Comparison of ENCODE assay signal across 26 cellular contexts in the genomic region with DNA sequence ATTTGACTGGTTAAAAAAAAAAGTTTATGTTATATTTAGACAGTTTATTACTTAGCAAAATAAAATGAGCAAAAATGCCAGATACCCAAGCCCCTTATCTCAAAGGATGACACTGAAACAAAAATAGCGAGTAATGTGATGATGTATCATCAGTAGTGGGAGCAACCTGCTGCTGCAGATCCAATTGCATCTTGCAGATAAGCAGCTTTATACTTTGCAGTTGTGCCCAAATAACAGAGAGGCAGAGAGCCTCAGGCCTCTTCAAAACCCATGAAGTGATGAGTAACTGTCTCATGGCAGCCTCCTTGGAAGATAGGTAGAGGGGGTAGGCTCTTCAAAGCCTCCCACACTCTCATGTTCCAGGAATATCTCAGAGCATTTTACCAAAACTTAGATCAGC.
"Had no signal": no experiment of that assay in that cellular context is flagged by ENCODE, and none has a peak within 500 bp of the region (broad histone marks: within the 10 kb centered on the region; RNA-seq: fewer than 3 reads in every experiment).

No MANE protein-coding gene starts in this region.

- H3K4me1 ChIP-seq: colonic mucosa, esophagus squamous epithelium, gastroesophageal sphincter, heart right ventricle had no signal

- H3K36me3 Mint-ChIP-seq: activated CD4-positive, alpha-beta memory T cell treated with anti-CD3 and anti-CD28 coated beads for 36 hours; activated CD8-positive, alpha-beta memory T cell treated with anti-CD3 and anti-CD28 coated beads, Interleukin-2, amount 10 ng/mL, durations not matched to agents 7 days and 5 days; activated naive CD4-positive, alpha-beta T cell treated with anti-CD3 and anti-CD28 coated beads, Interleukin-2, amount 10 ng/mL, durations not matched to agents 7 days and 5 days; activated naive CD4-positive, alpha-beta T cell treated with anti-CD3 and anti-CD28 coated beads, Interleukin-2, amount 50 U/mL, for 72 hours; activated naive CD8-positive, alpha-beta T cell treated with anti-CD3 and anti-CD28 coated beads, Interleukin-2, amount 10 ng/mL, durations not matched to agents 7 days and 5 days had no signal

- H3K36me3 ChIP-seq: colonic mucosa, esophagus squamous epithelium, gastroesophageal sphincter, heart right ventricle, WERI-Rb-1 had no signal

- H3K27ac ChIP-seq: colonic mucosa, epithelial cell of prostate, esophagus squamous epithelium, gastroesophageal sphincter, heart right ventricle, WERI-Rb-1 had no signal

- H3K4me3 Mint-ChIP-seq: activated B cell treated with CpG ODN at 0.5 μM for 24 hours; activated CD4-positive, alpha-beta memory T cell treated with anti-CD3 and anti-CD28 coated beads for 36 hours; activated CD4-positive, alpha-beta T cell treated with anti-CD3 and anti-CD28 coated beads, Interleukin-2, amount 10 ng/mL, durations not matched to agents 24 days and 14 days; activated CD8-positive, alpha-beta memory T cell treated with anti-CD3 and anti-CD28 coated beads, Interleukin-2, amount 10 ng/mL, durations not matched to agents 7 days and 5 days; activated CD8-positive, alpha-beta T cell treated with anti-CD3 and anti-CD28 coated beads, Interleukin-2, amount 10 ng/mL, durations not matched to agents 7 days and 5 days; activated naive CD4-positive, alpha-beta T cell treated with anti-CD3 and anti-CD28 coated beads, Interleukin-2, amount 10 ng/mL, durations not matched to agents 7 days and 5 days; activated naive CD8-positive, alpha-beta T cell treated with anti-CD3 and anti-CD28 coated beads, Interleukin-2, amount 10 ng/mL, durations not matched to agents 7 days and 5 days had no signal

- H3K27me3 ChIP-seq: colonic mucosa, esophagus squamous epithelium, gastroesophageal sphincter, heart right ventricle had no signal

- H3K27me3 Mint-ChIP-seq: activated B cell treated with CpG ODN at 0.5 μM for 24 hours; activated CD4-positive, alpha-beta memory T cell treated with anti-CD3 and anti-CD28 coated beads for 36 hours; activated CD4-positive, alpha-beta T cell treated with anti-CD3 and anti-CD28 coated beads, Interleukin-2, amount 10 ng/mL, durations not matched to agents 24 days and 14 days; activated CD8-positive, alpha-beta memory T cell treated with anti-CD3 and anti-CD28 coated beads, Interleukin-2, amount 10 ng/mL, durations not matched to agents 7 days and 5 days; activated naive CD4-positive, alpha-beta T cell treated with anti-CD3 and anti-CD28 coated beads, Interleukin-2, amount 10 ng/mL, durations not matched to agents 7 days and 5 days; activated naive CD8-positive, alpha-beta T cell treated with anti-CD3 and anti-CD28 coated beads, Interleukin-2, amount 10 ng/mL, durations not matched to agents 7 days and 5 days had no signal

- H3K9me3 Mint-ChIP-seq: activated CD4-positive, alpha-beta T cell treated with anti-CD3 and anti-CD28 coated beads, Interleukin-2, amount 10 ng/mL, durations not matched to agents 24 days and 14 days had no signal

- ATAC-seq: activated CD4-positive, CD25-positive, alpha-beta regulatory T cell treated with anti-CD3 and anti-CD28 coated beads, Interleukin-2, amount 50 U/mL, for 24 hours; activated CD8-positive, alpha-beta memory T cell treated with anti-CD3 and anti-CD28 coated beads, Interleukin-2, amount 10 ng/mL, durations not matched to agents 7 days and 5 days; activated CD8-positive, alpha-beta T cell treated with anti-CD3 and anti-CD28 coated beads, Interleukin-2, amount 10 ng/mL, durations not matched to agents 7 days and 5 days; activated naive CD4-positive, alpha-beta T cell treated with anti-CD3 and anti-CD28 coated beads, Interleukin-2, amount 50 U/mL, for 72 hours; gastroesophageal sphincter; heart right ventricle had no signal

- H3K4me3 ChIP-seq: colonic mucosa, esophagus squamous epithelium, gastroesophageal sphincter, heart right ventricle had no signal

- H3K27ac Mint-ChIP-seq: activated B cell treated with CpG ODN at 0.5 μM for 24 hours; activated CD4-positive, alpha-beta memory T cell treated with anti-CD3 and anti-CD28 coated beads for 36 hours; activated CD4-positive, alpha-beta T cell treated with anti-CD3 and anti-CD28 coated beads, Interleukin-2, amount 10 ng/mL, durations not matched to agents 24 days and 14 days; activated CD8-positive, alpha-beta memory T cell treated with anti-CD3 and anti-CD28 coated beads, Interleukin-2, amount 10 ng/mL, durations not matched to agents 7 days and 5 days; activated CD8-positive, alpha-beta T cell treated with anti-CD3 and anti-CD28 coated beads, Interleukin-2, amount 10 ng/mL, durations not matched to agents 7 days and 5 days; activated naive CD4-positive, alpha-beta T cell treated with anti-CD3 and anti-CD28 coated beads, Interleukin-2, amount 10 ng/mL, durations not matched to agents 7 days and 5 days; activated naive CD4-positive, alpha-beta T cell treated with anti-CD3 and anti-CD28 coated beads, Interleukin-2, amount 50 U/mL, for 72 hours; activated naive CD8-positive, alpha-beta T cell treated with anti-CD3 and anti-CD28 coated beads, Interleukin-2, amount 10 ng/mL, durations not matched to agents 7 days and 5 days had no signal

- H3K9me3 ChIP-seq: colonic mucosa had no signal

- H3K4me1 Mint-ChIP-seq: activated B cell treated with CpG ODN at 0.5 μM for 24 hours; activated CD4-positive, alpha-beta T cell treated with anti-CD3 and anti-CD28 coated beads, Interleukin-2, amount 10 ng/mL, durations not matched to agents 24 days and 14 days; activated CD8-positive, alpha-beta memory T cell treated with anti-CD3 and anti-CD28 coated beads, Interleukin-2, amount 10 ng/mL, durations not matched to agents 7 days and 5 days; activated naive CD4-positive, alpha-beta T cell treated with anti-CD3 and anti-CD28 coated beads, Interleukin-2, amount 10 ng/mL, durations not matched to agents 7 days and 5 days; activated naive CD8-positive, alpha-beta T cell treated with anti-CD3 and anti-CD28 coated beads, Interleukin-2, amount 10 ng/mL, durations not matched to agents 7 days and 5 days had no signal

- DNase-seq: activated B cell treated with CpG ODN at 0.5 μM for 24 hours; activated CD4-positive, alpha-beta memory T cell treated with anti-CD3 and anti-CD28 coated beads for 36 hours; activated CD4-positive, alpha-beta T cell treated with anti-CD3 and anti-CD28 coated beads, Interleukin-2, amount 10 ng/mL, durations not matched to agents 24 days and 14 days; activated CD8-positive, alpha-beta memory T cell treated with anti-CD3 and anti-CD28 coated beads, Interleukin-2, amount 10 ng/mL, durations not matched to agents 7 days and 5 days; activated CD8-positive, alpha-beta memory T cell treated with anti-CD3 and anti-CD28 coated beads, Interleukin-2, amount 50 U/mL, for 4 hours; activated CD8-positive, alpha-beta T cell treated with anti-CD3 and anti-CD28 coated beads, Interleukin-2, amount 10 ng/mL, durations not matched to agents 7 days and 5 days; activated gamma-delta T cell; activated naive CD4-positive, alpha-beta T cell; activated naive CD4-positive, alpha-beta T cell treated with anti-CD3 and anti-CD28 coated beads, Interleukin-2, amount 10 ng/mL, durations not matched to agents 7 days and 5 days; activated naive CD8-positive, alpha-beta T cell treated with anti-CD3 and anti-CD28 coated beads, Interleukin-2, amount 10 ng/mL, durations not matched to agents 7 days and 5 days; activated T-cell treated with anti-CD3 and anti-CD28 coated beads, Interleukin-2, amount 50 U/mL, for 1 hour; activated T-cell treated with anti-CD3 and anti-CD28 coated beads, Interleukin-2, amount 50 U/mL, for 48 hours; amniotic stem cell; caudate nucleus; cerebellar nuclear complex; colonic mucosa; effector CD8-positive, alpha-beta T cell; esophagus squamous epithelium; foreskin melanocyte; heart right ventricle; T-helper 2 cell; WERI-Rb-1 had no signal
